In the genomic region with DNA sequence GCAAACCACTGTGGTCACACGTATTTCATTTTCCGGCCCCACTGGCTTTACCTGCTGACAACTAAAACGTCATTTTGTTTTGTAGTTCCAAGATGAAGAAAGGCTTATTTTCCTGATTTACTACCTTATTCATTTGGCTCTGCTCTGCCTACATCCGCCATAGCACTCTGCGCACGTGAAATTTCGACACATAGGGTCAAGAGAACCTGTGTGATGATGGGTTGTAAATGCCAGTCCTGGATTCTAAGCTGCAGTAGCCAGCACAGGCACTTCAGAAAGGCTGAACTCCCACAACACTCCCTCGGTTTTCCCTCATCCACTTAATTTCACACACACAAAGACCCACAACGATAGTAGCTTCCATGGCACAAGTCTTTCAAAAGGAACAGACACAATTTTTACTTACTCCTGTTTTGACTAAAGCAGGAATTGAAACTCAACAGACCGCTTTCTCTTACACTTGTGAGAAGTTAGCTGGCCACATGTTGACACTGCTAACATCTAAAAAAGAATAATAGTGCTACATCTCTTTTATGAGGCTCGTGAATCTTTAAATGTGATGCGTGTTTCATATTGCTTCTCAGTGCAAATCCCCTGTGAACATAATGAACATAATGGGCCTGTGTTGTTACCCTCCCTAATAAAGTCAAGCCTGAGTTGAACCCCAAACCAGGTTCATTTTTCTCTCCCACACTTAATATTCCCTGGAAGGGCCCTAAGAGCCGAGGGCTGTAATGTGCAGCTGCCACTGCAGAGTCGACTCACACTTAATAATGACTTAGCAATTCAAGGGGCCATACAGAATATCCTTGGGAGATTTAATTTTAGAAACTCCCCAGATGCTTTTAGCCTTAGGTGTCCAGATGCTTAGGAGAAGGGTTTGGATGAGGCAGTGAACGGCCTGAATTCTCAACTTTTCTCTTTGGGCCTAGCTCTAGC, we compare ENCODE assay signal across 1 cellular context.
TF ChIP-seq lines count a peak whose summit lies in the region.

No MANE protein-coding gene starts in this region.

TF ChIP-seq in GM12878, 131 proteins besides CTCF, POLR2A, EP300 and RAD21 (continued from another document and continues in another):
- TF ChIP-seq, protein P1, sequence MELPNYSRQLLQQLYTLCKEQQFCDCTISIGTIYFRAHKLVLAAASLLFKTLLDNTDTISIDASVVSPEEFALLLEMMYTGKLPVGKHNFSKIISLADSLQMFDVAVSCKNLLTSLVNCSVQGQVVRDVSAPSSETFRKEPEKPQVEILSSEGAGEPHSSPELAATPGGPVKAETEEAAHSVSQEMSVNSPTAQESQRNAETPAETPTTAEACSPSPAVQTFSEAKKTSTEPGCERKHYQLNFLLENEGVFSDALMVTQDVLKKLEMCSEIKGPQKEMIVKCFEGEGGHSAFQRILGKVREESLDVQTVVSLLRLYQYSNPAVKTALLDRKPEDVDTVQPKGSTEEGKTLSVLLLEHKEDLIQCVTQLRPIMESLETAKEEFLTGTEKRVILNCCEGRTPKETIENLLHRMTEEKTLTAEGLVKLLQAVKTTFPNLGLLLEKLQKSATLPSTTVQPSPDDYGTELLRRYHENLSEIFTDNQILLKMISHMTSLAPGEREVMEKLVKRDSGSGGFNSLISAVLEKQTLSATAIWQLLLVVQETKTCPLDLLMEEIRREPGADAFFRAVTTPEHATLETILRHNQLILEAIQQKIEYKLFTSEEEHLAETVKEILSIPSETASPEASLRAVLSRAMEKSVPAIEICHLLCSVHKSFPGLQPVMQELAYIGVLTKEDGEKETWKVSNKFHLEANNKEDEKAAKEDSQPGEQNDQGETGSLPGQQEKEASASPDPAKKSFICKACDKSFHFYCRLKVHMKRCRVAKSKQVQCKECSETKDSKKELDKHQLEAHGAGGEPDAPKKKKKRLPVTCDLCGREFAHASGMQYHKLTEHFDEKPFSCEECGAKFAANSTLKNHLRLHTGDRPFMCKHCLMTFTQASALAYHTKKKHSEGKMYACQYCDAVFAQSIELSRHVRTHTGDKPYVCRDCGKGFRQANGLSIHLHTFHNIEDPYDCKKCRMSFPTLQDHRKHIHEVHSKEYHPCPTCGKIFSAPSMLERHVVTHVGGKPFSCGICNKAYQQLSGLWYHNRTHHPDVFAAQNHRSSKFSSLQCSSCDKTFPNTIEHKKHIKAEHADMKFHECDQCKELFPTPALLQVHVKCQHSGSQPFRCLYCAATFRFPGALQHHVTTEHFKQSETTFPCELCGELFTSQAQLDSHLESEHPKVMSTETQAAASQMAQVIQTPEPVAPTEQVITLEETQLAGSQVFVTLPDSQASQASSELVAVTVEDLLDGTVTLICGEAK (IDR thresholded peaks at IDR 0.05; ENCODE audit: borderline replicate concordance) = no peak
- TF ChIP-seq SRF (IDR thresholded peaks at IDR 0.05; ENCODE audit: low read depth in 2 of 2, low read length in 2 of 2) (0 out of 4 replicates have a peak, but pooled peaks of 1 of the 2 experiments have one; percentile 57), CHD2 (IDR thresholded peaks at IDR 0.05; ENCODE audit: borderline replicate concordance, low read depth, low read length) (no peak), CUX1 (IDR thresholded peaks at IDR 0.05; ENCODE audit: insufficient replicate concordance, low read depth, low read length) (no peak), WRNIP1 (IDR thresholded peaks at IDR 0.05; ENCODE audit: borderline replicate concordance, low read depth, low read length) (no peak), ESRRA (IDR thresholded peaks at IDR 0.05; ENCODE audit: low read length) (no peak), RAD51 (IDR thresholded peaks at IDR 0.05) (no peak), SMARCA5 (IDR thresholded peaks at IDR 0.05) (no peak), MEF2A (IDR thresholded peaks at IDR 0.05; ENCODE audit: insufficient read depth, low read depth, low read length) (peak; percentile 54; the same call in 1 of the 2 replicates), CEBPZ (IDR thresholded peaks at IDR 0.05; ENCODE audit: low read depth, low read length) (no peak), JUND (IDR thresholded peaks at IDR 0.05; ENCODE audit: low read depth, low read length) (no peak), MYC (IDR thresholded peaks at IDR 0.05; ENCODE audit: insufficient read depth, insufficient read length, insufficient replicate concordance, low read length, severe bottlenecking) (no peak), USF2 (IDR thresholded peaks at IDR 0.05; ENCODE audit: borderline replicate concordance, low read depth, low read length) (no peak), ATF3 (IDR thresholded peaks at IDR 0.05; ENCODE audit: borderline replicate concordance, extremely low read depth, low read depth, low read length) (0 out of 2 replicates have a peak, but pooled peaks have one; percentile 3), NR2C1 (IDR thresholded peaks at IDR 0.05) (no peak), PML (IDR thresholded peaks at IDR 0.05; ENCODE audit: low read length) (no peak), MXI1 (IDR thresholded peaks at IDR 0.05; ENCODE audit: low read depth, low read length) (no peak), ZNF207 (IDR thresholded peaks at IDR 0.05; ENCODE audit: borderline replicate concordance) (no peak), BACH1 (IDR thresholded peaks at IDR 0.05; ENCODE audit: borderline replicate concordance) (0 out of 2 replicates have a peak, but pooled peaks have one; percentile 36), SIN3A (IDR thresholded peaks at IDR 0.05; ENCODE audit: low read depth, low read length) (no peak), ZZZ3 (IDR thresholded peaks at IDR 0.05; ENCODE audit: control insufficient read depth, insufficient read length, low read depth) (no peak), ZNF687 (IDR thresholded peaks at IDR 0.05) (no peak)
- TF ChIP-seq, protein P2, sequence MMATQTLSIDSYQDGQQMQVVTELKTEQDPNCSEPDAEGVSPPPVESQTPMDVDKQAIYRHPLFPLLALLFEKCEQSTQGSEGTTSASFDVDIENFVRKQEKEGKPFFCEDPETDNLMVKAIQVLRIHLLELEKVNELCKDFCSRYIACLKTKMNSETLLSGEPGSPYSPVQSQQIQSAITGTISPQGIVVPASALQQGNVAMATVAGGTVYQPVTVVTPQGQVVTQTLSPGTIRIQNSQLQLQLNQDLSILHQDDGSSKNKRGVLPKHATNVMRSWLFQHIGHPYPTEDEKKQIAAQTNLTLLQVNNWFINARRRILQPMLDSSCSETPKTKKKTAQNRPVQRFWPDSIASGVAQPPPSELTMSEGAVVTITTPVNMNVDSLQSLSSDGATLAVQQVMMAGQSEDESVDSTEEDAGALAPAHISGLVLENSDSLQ (IDR thresholded peaks at IDR 0.05) = no peak
